ENCODE assay signal across 25 cellular contexts in genomic region chr7:146700015-146700560, GRCh38.
A peak's percentile ranks its signal among the peaks of the same experiment; 100 is the strongest.
DNase-seq lines count a peak whose midpoint lies in the region; ATAC-seq, FAIRE-seq and TF ChIP-seq lines count a peak whose summit lies in the region.
"Had no signal": no experiment of that assay in that cellular context is flagged by ENCODE, and none has a peak within 500 bp of the region (broad histone marks: within the 10 kb centered on the region; RNA-seq: fewer than 3 reads in every experiment).

No MANE protein-coding gene starts in this region.

- H3K9me3 ChIP-seq in PC-3 (ENCODE audit: low read length) (no peaks in the 10 kb centered on the region), H1 (ENCODE audit: insufficient read depth in 2 of 2, low read depth in 1 of 2, low read length in 1 of 2) (no peaks in the 10 kb centered on the region)
- H3K9me3 ChIP-seq: MG63 had no signal

- no peaks in the 10 kb centered on the region for H3K4me1 Mint-ChIP-seq in GM23338
- H3K4me1 Mint-ChIP-seq: CD4-positive, CD25-positive, alpha-beta regulatory T cell had no signal

- no peak overlapping the region for H4K5ac ChIP-seq in H1 (ENCODE audit: insufficient read length, low read depth, low read length)

- H3K79me1 ChIP-seq in H1 (ENCODE audit: low read depth, low read length): no peaks in the 10 kb centered on the region

- no TSS peak for BruUV-seq in PC-3 (replicated peaks; lab: Mats Ljungman, UMichigan)

- H3K56ac ChIP-seq in H1 (replicated peaks; ENCODE audit: insufficient read length, low read depth, low read length): no peak overlapping the region

- no peak for TF ChIP-seq EP300 in H1 (IDR thresholded peaks at IDR 0.05; ENCODE audit: borderline replicate concordance in 1 of 2, low read depth in 2 of 2, low read length in 2 of 2)

- no peak overlapping the region for H3K27ac Mint-ChIP-seq in GM23338
- H3K27ac Mint-ChIP-seq: CD4-positive, CD25-positive, alpha-beta regulatory T cell had no signal

- H3K27me3 Mint-ChIP-seq in GM23338 (ENCODE audit: insufficient read depth, low read depth, poor library complexity): no peaks in the 10 kb centered on the region
- H3K27me3 Mint-ChIP-seq: CD4-positive, CD25-positive, alpha-beta regulatory T cell had no signal

- no peaks in the 10 kb centered on the region for H3K4me1 ChIP-seq in PC-3 (ENCODE audit: insufficient read depth, low read length)
- H3K4me1 ChIP-seq in H1 (replicated peaks in 1 of 4; ENCODE audit: control insufficient read depth in 3 of 4, insufficient read depth in 4 of 4, low read length in 3 of 4): no peaks in the 10 kb centered on the region
- no peaks in the 10 kb centered on the region for H3K4me1 ChIP-seq in GM23338 (ENCODE audit: insufficient read depth)

- TF ChIP-seq CTCF in PC-3 (conservative IDR thresholded peaks at IDR 0.05; ENCODE audit: low read depth, low read length): no peak
- no peak for TF ChIP-seq CTCF in H1 (IDR thresholded peaks at IDR 0.05; ENCODE audit: control extremely low read depth in 1 of 3, insufficient read depth in 1 of 3, low read depth in 1 of 3, low read length in 3 of 3)
- TF ChIP-seq CTCF in GM23338 (conservative IDR thresholded peaks at IDR 0.05; ENCODE audit: low read depth in 2 of 2): no peak

- no peaks in the 10 kb centered on the region for H3K36me3 Mint-ChIP-seq in GM23338 (ENCODE audit: low read depth)
- H3K36me3 Mint-ChIP-seq: CD4-positive, CD25-positive, alpha-beta regulatory T cell had no signal

- H3K9me3 Mint-ChIP-seq in GM23338: no peaks in the 10 kb centered on the region; the same call in 2 of the 3 replicates

- no peak overlapping the region for H2BK5ac ChIP-seq in H1 (ENCODE audit: low read depth, low read length)

- H3K27me3 ChIP-seq in PC-3 (ENCODE audit: low read length) (no peaks in the 10 kb centered on the region), H1 (replicated peaks in 1 of 4; ENCODE audit: control insufficient read depth in 3 of 4, extremely low read depth in 1 of 4, insufficient read depth in 3 of 4, low read length in 3 of 4) (no peaks in the 10 kb centered on the region), GM23338 (ENCODE audit: insufficient read depth) (no peaks in the 10 kb centered on the region)
- H3K27me3 ChIP-seq: MG63 had no signal

- H2AK5ac ChIP-seq in H1 (ENCODE audit: low read depth, low read length): no peak overlapping the region

- DNase-seq in NCI-H748 (lab: John Stamatoyannopoulos, UW; ENCODE audit: unreplicated experiment): peak; percentile 42
- no peak for DNase-seq in NCI-H748 treated with DMSO at 0.1 percent for 48 hours (lab: John Stamatoyannopoulos, UW)
- peak; percentile 95 for DNase-seq in DMS53 treated with DMSO at 0.1 percent for 48 hours (lab: John Stamatoyannopoulos, UW; ENCODE audit: unreplicated experiment)
- peak; percentile 60 for DNase-seq in PC-3
- DNase-seq in H1 (ENCODE audit: low read depth in 1 of 2, low spot score in 2 of 2): no peak
- DNase-seq in erythroblast (lab: John Stamatoyannopoulos, UW): no peak
- no peak for DNase-seq in GM23338 (ENCODE audit: low spot score)
- DNase-seq: CD4-positive, CD25-positive, alpha-beta regulatory T cell; COR-L47; GOT3; MG63; NCI-H1436; NCI-H2029 treated with DMSO at 0.1 percent for 48 hours; NCI-H2171; NCI-H446 treated with DMSO at 0.1 percent for 48 hours; NCI-H526 treated with DMSO at 0.1 percent for 48 hours; OCI-M1; Right ventricle myocardium superior; SW 1271; T-helper 2 cell had no signal

- no peak overlapping the region for H4K91ac ChIP-seq in H1 (replicated peaks; ENCODE audit: insufficient read length, low read length)

- no peak overlapping the region for H3K18ac ChIP-seq in H1 (ENCODE audit: extremely low read depth, low read length)

- H3K27ac ChIP-seq in PC-3 (ENCODE audit: low read length): no peak overlapping the region
- H3K27ac ChIP-seq in H1 (ENCODE audit: low read depth, low read length): no peak overlapping the region
- H3K27ac ChIP-seq in GM23338 (ENCODE audit: low read depth): no peak overlapping the region
- H3K27ac ChIP-seq: SK-N-MC had no signal

- H3K4me3 Mint-ChIP-seq in GM23338: no peak overlapping the region
- H3K4me3 Mint-ChIP-seq: CD4-positive, CD25-positive, alpha-beta regulatory T cell had no signal

- H2BK12ac ChIP-seq in H1 (ENCODE audit: low read depth, low read length): no peak overlapping the region

- H3K9ac ChIP-seq in PC-3 (ENCODE audit: low read length) (no peak overlapping the region), H1 (replicated peaks in 1 of 4; ENCODE audit: extremely low read depth in 1 of 4, low read depth in 3 of 4, low read length in 3 of 4) (no peak overlapping the region)

- no peak overlapping the region for H3K4ac ChIP-seq in H1 (replicated peaks; ENCODE audit: insufficient read length, low read depth, low read length)

- H3K14ac ChIP-seq in H1 (ENCODE audit: insufficient read length): no peak overlapping the region

- WGBS in H1 (ENCODE audit: extremely low coverage in 1 of 2, insufficient coverage in 1 of 2, insufficient read length in 1 of 2, insufficient replicate concordance in 2 of 2, low coverage in 1 of 2, low lambda C conversion rate in 2 of 2, missing lambda C conversion rate in 1 of 2), 2 experiments: 94% methylated on average over 1 of the region's 1 CpG; no CpG with 5 or more reads in 1 of the 2 experiments

- H4K20me1 ChIP-seq in PC-3 (ENCODE audit: low read length): no peaks in the 10 kb centered on the region
- no peaks in the 10 kb centered on the region for H4K20me1 ChIP-seq in H1 (replicated peaks in 1 of 2; ENCODE audit: control insufficient read depth in 1 of 2, insufficient read depth in 2 of 2, low read length in 2 of 2)
- no peaks in the 10 kb centered on the region for H4K20me1 ChIP-seq in GM23338 (replicated peaks; ENCODE audit: insufficient read depth)

- POLR2A ChIA-PET in PC-3 (lab: Charles Lee; ENCODE audit: unreplicated experiment) (no interaction called here), H1 (lab: Charles Lee; ENCODE audit: partially characterized antibody) (no interaction called here)

- H3K4me2 ChIP-seq in PC-3 (ENCODE audit: low read length): no peak overlapping the region
- H3K4me2 ChIP-seq in H1 (ENCODE audit: insufficient read depth in 1 of 2, low read depth in 2 of 2, low read length in 2 of 2): no peak overlapping the region
- no peak overlapping the region for H3K4me2 ChIP-seq in GM23338

- H3K4me3 ChIP-seq in PC-3 (ENCODE audit: low read length) (no peak overlapping the region), H1 (ENCODE audit: extremely low read depth in 1 of 4, insufficient read depth in 2 of 4, low read depth in 3 of 4, low read length in 4 of 4) (no peak overlapping the region), GM23338 (no peak overlapping the region)
- H3K4me3 ChIP-seq: MG63, SK-N-MC had no signal

- H3K9me2 ChIP-seq in PC-3 (replicated peaks; ENCODE audit: low read length) (no peaks in the 10 kb centered on the region), GM23338 (ENCODE audit: insufficient read depth) (no peaks in the 10 kb centered on the region)

- H2BK20ac ChIP-seq in H1 (ENCODE audit: low read length): no peak overlapping the region

- no peak overlapping the region for H3K23ac ChIP-seq in H1 (ENCODE audit: insufficient read length)

- H3K36me3 ChIP-seq in PC-3 (ENCODE audit: low read depth, low read length): no peaks in the 10 kb centered on the region
- no peaks in the 10 kb centered on the region for H3K36me3 ChIP-seq in H1 (ENCODE audit: control insufficient read depth in 2 of 4, insufficient read depth in 4 of 4, low read length in 3 of 4)
- H3K36me3 ChIP-seq in GM23338 (ENCODE audit: insufficient read depth): no peaks in the 10 kb centered on the region
- H3K36me3 ChIP-seq: MG63 had no signal

- CTCF ChIA-PET in PC-3 (lab: Charles Lee) (no interaction called here), H1 (lab: Charles Lee; ENCODE audit: partially characterized antibody) (no interaction called here)

- no peak for FAIRE-seq in H1 (lab: Jason Lieb, UNC)
- FAIRE-seq: G401.6, GM12892, GM18507 had no signal

- no peak overlapping the region for H2AFZ ChIP-seq in PC-3 (ENCODE audit: low read length)
- no peak overlapping the region for H2AFZ ChIP-seq in H1 (ENCODE audit: low read length)
- H2AFZ ChIP-seq in GM23338: no peak overlapping the region

- TF ChIP-seq RAD21 in H1 (IDR thresholded peaks at IDR 0.05 in 1 of 2, conservative IDR thresholded peaks at IDR 0.05 in 1 of 2; ENCODE audit: low read depth in 2 of 2, low read length in 2 of 2): no peak

- H4K8ac ChIP-seq in H1 (ENCODE audit: extremely low read depth, insufficient read depth, low read length): no peak overlapping the region

- H3K79me2 ChIP-seq in PC-3 (ENCODE audit: low read length): no peaks in the 10 kb centered on the region
- H3K79me2 ChIP-seq in H1 (ENCODE audit: control insufficient read depth in 1 of 2, insufficient read depth in 2 of 2, low read length in 2 of 2): no peaks in the 10 kb centered on the region
- no peaks in the 10 kb centered on the region for H3K79me2 ChIP-seq in GM23338 (replicated peaks; ENCODE audit: insufficient read depth)

- no peak overlapping the region for H2BK15ac ChIP-seq in H1 (ENCODE audit: low read length)

- H3F3A ChIP-seq in PC-3 (ENCODE audit: low read length, unreplicated experiment) (no peaks in the 10 kb centered on the region), GM23338 (replicated peaks; ENCODE audit: low read depth) (no peaks in the 10 kb centered on the region)

- no peaks in the 10 kb centered on the region for H3K23me2 ChIP-seq in H1 (ENCODE audit: low read depth, low read length)

- intact Hi-C loops in PC-3 (cut with micrococcal nuclease): loop anchor here (5.0 kb wide), 1 partner anchor 288 kb away; no protein-coding TSS in a partner anchor

- H2BK120ac ChIP-seq in H1 (replicated peaks; ENCODE audit: low read depth, low read length): no peak overlapping the region

- ATAC-seq in PC-3: peak; percentile 66
- no peak for ATAC-seq in GM23338
- ATAC-seq: HCT116 had no signal

- TF ChIP-seq POLR2A in H1 (IDR thresholded peaks at IDR 0.05; ENCODE audit: control extremely low read depth in 1 of 2, low read depth in 2 of 2, low read length in 2 of 2) (no peak), erythroblast (IDR thresholded peaks at IDR 0.05; ENCODE audit: low read length) (no peak)

TF ChIP-seq in H1, 55 proteins besides CTCF, POLR2A, EP300 and RAD21:
- TF ChIP-seq SP1 (IDR thresholded peaks at IDR 0.05; ENCODE audit: low read depth, low read length): no peak
- peak; percentile 39; the same call in 1 of the 2 replicates for TF ChIP-seq MAFK (IDR thresholded peaks at IDR 0.05; ENCODE audit: low read depth, low read length)
TF ChIP-seq in H1: peak in this region for 1.

TF ChIP-seq in GM23338, 12 proteins besides CTCF, POLR2A, EP300 and RAD21 (continues in another document):
- TF ChIP-seq EZH2phosphoT487 (IDR thresholded peaks at IDR 0.05; ENCODE audit: unreplicated experiment): no peak
- TF ChIP-seq STAT1 (IDR thresholded peaks at IDR 0.05; ENCODE audit: unreplicated experiment): no peak
- TF ChIP-seq ETS1 (IDR thresholded peaks at IDR 0.05): no peak

Comparison
In these comparisons a context has a peak if more than half of its experiments do, and no peak if none do; other contexts are left out.
1. DNase-seq: peak in NCI-H748 (single experiment), DMS53 treated with DMSO at 0.1 percent for 48 hours (single experiment) and PC-3 (single experiment); none in NCI-H748 treated with DMSO at 0.1 percent for 48 hours (single experiment), H1 (0 of 2), erythroblast (0 of 2) and GM23338 (single experiment).